In the genomic region with DNA sequence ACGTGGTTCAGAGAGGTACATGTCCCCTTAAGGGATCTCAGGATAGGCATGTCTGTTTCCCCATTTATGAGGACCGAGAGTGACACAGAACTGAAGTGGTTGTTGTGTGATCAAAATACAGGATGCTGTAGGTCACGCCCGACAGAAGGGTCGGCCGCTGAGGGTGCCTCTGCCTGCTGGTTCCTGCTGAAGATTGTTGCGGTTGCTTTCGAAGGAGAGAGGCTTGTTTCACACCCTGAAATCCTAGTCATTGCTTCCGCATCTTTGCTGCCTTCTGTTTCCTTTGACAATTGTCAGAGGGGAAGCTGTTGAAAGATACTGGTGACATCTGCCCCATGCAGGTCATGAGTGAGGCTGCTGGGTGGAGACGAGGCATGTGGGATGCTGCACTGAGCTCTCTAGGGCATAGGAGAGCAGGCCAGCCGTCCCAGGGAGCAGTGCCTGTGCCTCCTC, we compare ENCODE assay signal across 8 cellular contexts. TPM values are rescaled to one million over a fixed set of nuclear protein-coding genes. Genes with fewer than 3 reads are reported as not detected.
DNase-seq lines count a peak whose midpoint lies in the region; ATAC-seq and TF ChIP-seq lines count a peak whose summit lies in the region.

No MANE protein-coding gene starts in this region.

- ATAC-seq in HG02798 (IDR thresholded peaks at IDR 0.05; ENCODE audit: poor library complexity, unreplicated experiment), result peak; percentile 34

- H3K4me3 ChIP-seq in CD4-positive, alpha-beta memory T cell (ENCODE audit: low read length in 2 of 2), result peak overlapping the region in 1 of 2 donors; percentile 5
- H3K4me3 ChIP-seq in thyroid gland (replicated peaks in 1 of 3) (no peak overlapping the region), testis (no peak overlapping the region)

- peak; percentile 79 to 87 (median 85) for DNase-seq in CD4-positive, alpha-beta memory T cell
- DNase-seq in T-helper 22 cell (ENCODE audit: low read depth) (peak; percentile 54), thyroid gland (no peak), COLO829 (ENCODE audit: low spot score) (no peak), testis (no peak)
- peak; percentile 18 for DNase-seq in stimulated activated CD4-positive, alpha-beta T cell treated with anti-CD3 and anti-CD28 coated beads, Interleukin-2, amount 100 ng/mL, for 4 hours (ENCODE audit: low read depth)

- H3K27ac ChIP-seq in CD4-positive, alpha-beta memory T cell (ENCODE audit: low read depth, low read length), result peak overlapping the region; percentile 43
- H3K27ac ChIP-seq in thyroid gland (no peak overlapping the region), testis (no peak overlapping the region)

- peaks cover 5 to 23% of the 10 kb centered on the region in 2 donors for H3K36me3 Mint-ChIP-seq in CD4-positive, alpha-beta memory T cell
- H3K36me3 Mint-ChIP-seq in dendritic cell treated with granulocyte-macrophage colony-stimulating factor and Interleukin-4, amounts not matched to agents 40 ng/mL and 50 ng/mL, for 4 days (ENCODE audit: low read depth), result peaks cover 66% of the 10 kb centered on the region

- peaks cover 6% of the 10 kb centered on the region for H3K36me3 ChIP-seq in CD4-positive, alpha-beta memory T cell (ENCODE audit: insufficient read depth, low read length)
- no peaks in the 10 kb centered on the region for H3K36me3 ChIP-seq in thyroid gland
- no peaks in the 10 kb centered on the region for H3K36me3 ChIP-seq in testis (ENCODE audit: low read depth, missing control alignments)

- H3K27ac Mint-ChIP-seq in CD4-positive, alpha-beta memory T cell, result peak overlapping the region; percentile 92 to 98 (median 95)
- H3K27ac Mint-ChIP-seq in dendritic cell treated with granulocyte-macrophage colony-stimulating factor and Interleukin-4, amounts not matched to agents 40 ng/mL and 50 ng/mL, for 4 days, result peak overlapping the region; percentile 97

- peaks cover 61 to 91% (median 72%) of the 10 kb centered on the region in 4 donors for H3K4me1 Mint-ChIP-seq in CD4-positive, alpha-beta memory T cell
- H3K4me1 Mint-ChIP-seq in dendritic cell treated with granulocyte-macrophage colony-stimulating factor and Interleukin-4, amounts not matched to agents 40 ng/mL and 50 ng/mL, for 4 days (ENCODE audit: low read depth), result peaks cover 91% of the 10 kb centered on the region

- POLR2A ChIA-PET in CD4-positive, alpha-beta memory T cell (lab: Charles Lee; ENCODE audit: partially characterized antibody), result interaction anchor here (1.3 to 17.0 kb wide), 6 partner anchors 9 to 41 kb away, joined by 3 to 489 read pairs (median 18); a partner anchor contains a TSS

- 65 to 82% methylated on average over 11 of the region's 11 CpGs for WGBS in thyroid gland, 2 donors
- 87 to 92% methylated on average over 11 of the region's 11 CpGs for WGBS in testis, 2 donors

- no peaks in the 10 kb centered on the region for H3K9me3 ChIP-seq in CD4-positive, alpha-beta memory T cell (ENCODE audit: control insufficient read depth in 1 of 2, low read length in 2 of 2)
- H3K9me3 ChIP-seq in thyroid gland, result no peaks in the 10 kb centered on the region
- no peaks in the 10 kb centered on the region for H3K9me3 ChIP-seq in testis

- TF ChIP-seq POLR2A in thyroid gland (IDR thresholded peaks at IDR 0.05) (no peak), testis (IDR thresholded peaks at IDR 0.05) (no peak)

- no peaks in the 10 kb centered on the region for H3K27me3 ChIP-seq in CD4-positive, alpha-beta memory T cell (ENCODE audit: insufficient read depth, low read length)
- H3K27me3 ChIP-seq in thyroid gland, result no peaks in the 10 kb centered on the region
- H3K27me3 ChIP-seq in testis, result no peaks in the 10 kb centered on the region

- no peak for TF ChIP-seq CTCF in thyroid gland (IDR thresholded peaks at IDR 0.05)
- TF ChIP-seq CTCF in testis (IDR thresholded peaks at IDR 0.05), result no peak

- intact Hi-C loops in CD4-positive, alpha-beta memory T cell (cut with micrococcal nuclease), result loop anchor here (1.0 kb wide), 2 partner anchors 11 to 38 kb away; no protein-coding TSS in a partner anchor
- intact Hi-C loops in dendritic cell treated with granulocyte-macrophage colony-stimulating factor and Interleukin-4, amounts not matched to agents 40 ng/mL and 50 ng/mL, for 4 days (cut with micrococcal nuclease), result loop anchor here (2.0 kb wide), 1 partner anchor 31 kb away; a partner anchor contains a TSS
- intact Hi-C loops in thyroid gland (cut with DNase I), result no loop called here
- intact Hi-C loops in testis (cut with DNase I; ENCODE audit: low total_unique reads), result no loop called here

- H3K4me3 Mint-ChIP-seq in CD4-positive, alpha-beta memory T cell, result peak overlapping the region; percentile 73 to 85 (median 80)
- H3K4me3 Mint-ChIP-seq in dendritic cell treated with granulocyte-macrophage colony-stimulating factor and Interleukin-4, amounts not matched to agents 40 ng/mL and 50 ng/mL, for 4 days, result peak overlapping the region; percentile 57

- CTCF ChIA-PET in CD4-positive, alpha-beta memory T cell (lab: Charles Lee; ENCODE audit: partially characterized antibody), result interaction anchor here (0.9 to 13.9 kb wide), 11 partner anchors 9 to 122 kb away, joined by 3 to 181 read pairs (median 7); a partner anchor contains a TSS

- H3K4me1 ChIP-seq in CD4-positive, alpha-beta memory T cell (ENCODE audit: insufficient read depth, low read length), result peaks cover 75% of the 10 kb centered on the region
- H3K4me1 ChIP-seq in thyroid gland (peaks cover 11 to 17% of the 10 kb centered on the region in 2 donors), testis (peaks cover 14% of the 10 kb centered on the region)

- no peaks in the 10 kb centered on the region for H3K9me3 Mint-ChIP-seq in CD4-positive, alpha-beta memory T cell
- H3K9me3 Mint-ChIP-seq in dendritic cell treated with granulocyte-macrophage colony-stimulating factor and Interleukin-4, amounts not matched to agents 40 ng/mL and 50 ng/mL, for 4 days, result no peaks in the 10 kb centered on the region

- H3K27me3 Mint-ChIP-seq in CD4-positive, alpha-beta memory T cell, result no peaks in the 10 kb centered on the region
- H3K27me3 Mint-ChIP-seq in dendritic cell treated with granulocyte-macrophage colony-stimulating factor and Interleukin-4, amounts not matched to agents 40 ng/mL and 50 ng/mL, for 4 days, result peaks cover 3% of the 10 kb centered on the region

RNA-seq across cellular contexts. Expression of a gene that starts 3.8 kb away (rescaled TPM):
- total RNA-seq in CD4-positive, alpha-beta memory T cell, result 10 to 100 TPM; 60.0 to 70.3 TPM
- 10 to 100 TPM; 11.9 to 19.1 TPM for polyA plus RNA-seq in CD4-positive, alpha-beta memory T cell
- total RNA-seq in thyroid gland, result 10 to 100 TPM; 33.1 to 46.5 (median 41.4) TPM
- 10 to 100 TPM; 45.6 to 51.3 TPM for total RNA-seq in testis
- 43.8 TPM for polyA plus RNA-seq in testis (ENCODE audit: insufficient read depth, low read depth, low replicate concordance)

RNA-seq across cellular contexts. Expression of a gene that starts 31.5 kb away (rescaled TPM):
- 100 to 1,000 TPM; 202 to 209 TPM for total RNA-seq in CD4-positive, alpha-beta memory T cell
- 100 to 1,000 TPM; 324 to 448 TPM for polyA plus RNA-seq in CD4-positive, alpha-beta memory T cell
- total RNA-seq in thyroid gland, result 10 to 100 TPM; 21.9 to 63.4 (median 43.8) TPM
- total RNA-seq in testis, result 10 to 100 TPM; 26.9 to 28.6 TPM
- 69.2 TPM for polyA plus RNA-seq in testis (ENCODE audit: insufficient read depth, low read depth, low replicate concordance)

RNA-seq across cellular contexts. Expression of a gene that starts 42.9 kb away (rescaled TPM):
- total RNA-seq in CD4-positive, alpha-beta memory T cell, result 10 to 100 TPM; 23.2 to 25.9 TPM
- 10 to 100 TPM; 47.8 to 52.3 TPM for polyA plus RNA-seq in CD4-positive, alpha-beta memory T cell
- total RNA-seq in thyroid gland, result 1 to 10 TPM in 1 of 4 donors, under 1 TPM in 3; 0.33 to 1.8 (median 0.39) TPM
- under 1 TPM; 0.81 to 0.94 TPM for total RNA-seq in testis
- polyA plus RNA-seq in testis (ENCODE audit: insufficient read depth, low read depth, low replicate concordance), result 1.9 TPM

Comparison
In these comparisons a context has a peak if more than half of its experiments do, and no peak if none do; other contexts are left out.
1. DNase-seq: peak in CD4-positive, alpha-beta memory T cell (5 of 5), T-helper 22 cell (single experiment) and stimulated activated CD4-positive, alpha-beta T cell treated with anti-CD3 and anti-CD28 coated beads, Interleukin-2, amount 100 ng/mL, for 4 hours (single experiment); none in thyroid gland (0 of 2), COLO829 (single experiment) and testis (single experiment).
2. RNA of a gene that starts 42.9 kb away (total RNA-seq): 23.2 to 25.9 TPM in CD4-positive, alpha-beta memory T cell; 0.81 to 0.94 TPM in testis and 0.33 to 1.8 TPM in thyroid gland; every median in the first group is over 4 times any median in the second.
3. intact Hi-C loops: an anchor here in CD4-positive, alpha-beta memory T cell (1.0 kb wide) and dendritic cell treated with granulocyte-macrophage colony-stimulating factor and Interleukin-4, amounts not matched to agents 40 ng/mL and 50 ng/mL, for 4 days (2.0 kb wide); none called in thyroid gland and testis.